8 cellular contexts compared by ENCODE assay signal in genomic region chr16:87806246-87806607, GRCh38.
DNase-seq lines count a peak whose midpoint lies in the region.

No MANE protein-coding gene starts in this region.

- no peaks in the 10 kb centered on the region for H3K9me3 ChIP-seq in BLaER1
- H3K9me3 ChIP-seq in adipocyte (ENCODE audit: control insufficient read depth, low read length): peaks cover 4% of the 10 kb centered on the region
- H3K9me3 ChIP-seq in muscle layer of colon (ENCODE audit: low read length): no peaks in the 10 kb centered on the region

- peak overlapping the region; percentile 97 for H3K27ac ChIP-seq in BLaER1
- H3K27ac ChIP-seq in muscle layer of colon (ENCODE audit: low read depth, low read length): peak overlapping the region; percentile 19

- peaks cover 100% of the 10 kb centered on the region for H3K4me1 ChIP-seq in BLaER1
- H3K4me1 ChIP-seq in adipocyte (ENCODE audit: control insufficient read depth, insufficient read depth, low read length): peaks cover 17% of the 10 kb centered on the region
- H3K4me1 ChIP-seq in muscle layer of colon (ENCODE audit: insufficient read depth, low read length): peaks cover 12% of the 10 kb centered on the region

- DNase-seq in LoVo (ENCODE audit: low spot score) (peak; percentile 60), adipocyte (ENCODE audit: low read depth) (peak; percentile 58), NK-92 (lab: John Stamatoyannopoulos, UW; ENCODE audit: unreplicated experiment) (no peak), NCI-H2081 treated with DMSO at 0.1 percent for 48 hours (lab: John Stamatoyannopoulos, UW) (no peak), ecto neural progenitor cell (ENCODE audit: low spot score) (no peak), NCI-H1694 treated with DMSO at 0.1 percent for 48 hours (lab: John Stamatoyannopoulos, UW) (no peak)

- H3K36me3 ChIP-seq in BLaER1 (no peaks in the 10 kb centered on the region), adipocyte (ENCODE audit: control insufficient read depth, insufficient read depth, low read length, severe bottlenecking) (no peaks in the 10 kb centered on the region), muscle layer of colon (ENCODE audit: insufficient read depth, low read length) (no peaks in the 10 kb centered on the region)

- peak overlapping the region; percentile 94 for H3K4me2 ChIP-seq in BLaER1

- H4K20me1 ChIP-seq in BLaER1: no peaks in the 10 kb centered on the region

- H3K9ac ChIP-seq in BLaER1 (peak overlapping the region; percentile 88), adipocyte (ENCODE audit: low read length) (peak overlapping the region; percentile 89), muscle layer of colon (ENCODE audit: low read length) (no peak overlapping the region)

- peak overlapping the region; percentile 64 for H3K4me3 ChIP-seq in BLaER1
- peak overlapping the region; percentile 84 for H3K4me3 ChIP-seq in adipocyte (ENCODE audit: low read length)
- peak overlapping the region; percentile 3 to 55 for H3K4me3 ChIP-seq in muscle layer of colon (ENCODE audit: low read depth in 1 of 2, low read length in 2 of 2)

- H3K27me3 ChIP-seq in BLaER1 (no peaks in the 10 kb centered on the region), adipocyte (replicated peaks; ENCODE audit: control insufficient read depth, insufficient read depth, low read length) (peaks cover 10% of the 10 kb centered on the region), muscle layer of colon (ENCODE audit: control insufficient read depth in 1 of 2, insufficient read depth in 2 of 2, low read length in 2 of 2) (no peaks in the 10 kb centered on the region)

Comparison
In these comparisons a context has a peak if more than half of its experiments do, and no peak if none do; other contexts are left out.
1. H3K4me3 ChIP-seq: peak in every context shown above with its lines; median percentile 84 in adipocyte; 64 in BLaER1; 29 in muscle layer of colon.
2. DNase-seq: peak in LoVo (single experiment) and adipocyte (single experiment); none in NK-92 (single experiment), NCI-H2081 treated with DMSO at 0.1 percent for 48 hours (single experiment), ecto neural progenitor cell (single experiment) and NCI-H1694 treated with DMSO at 0.1 percent for 48 hours (single experiment).